7 cellular contexts compared by ENCODE assay signal in the genomic region with DNA sequence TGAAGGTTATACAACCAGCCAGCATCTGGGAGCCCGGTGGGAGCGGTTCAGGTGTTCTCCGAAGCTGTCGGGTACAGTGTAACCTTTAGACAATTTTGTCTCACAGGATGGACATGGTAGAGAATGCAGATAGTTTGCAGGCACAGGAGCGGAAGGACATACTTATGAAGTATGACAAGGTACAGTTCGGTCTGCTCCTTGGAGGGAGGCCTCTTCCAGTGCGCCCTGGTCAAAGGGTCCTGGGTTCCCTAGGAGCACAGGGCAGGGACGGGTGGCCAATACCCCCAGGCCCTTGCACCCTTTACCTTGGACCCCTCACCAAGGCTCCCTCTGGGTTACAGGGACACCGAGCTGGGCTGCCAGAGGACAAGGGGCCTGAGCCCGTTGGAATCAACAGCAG. TPM values are rescaled to one million over a fixed set of nuclear protein-coding genes. Genes with fewer than 3 reads are reported as not detected.
DNase-seq lines count a peak whose midpoint lies in the region; ATAC-seq and TF ChIP-seq lines count a peak whose summit lies in the region.
"Not testable (repeated sequence)": the region's sequence is repeated elsewhere in the genome, so short reads cannot be mapped to it uniquely, and the experiment has no call there.
"Had no signal": no experiment of that assay in that cellular context is flagged by ENCODE, and none has a peak within 500 bp of the region (broad histone marks: within the 10 kb centered on the region; RNA-seq: fewer than 3 reads in every experiment).

No MANE protein-coding gene starts in this region.

- not testable (repeated sequence) for H4K8ac ChIP-seq in mesenchymal stem cell (ENCODE audit: low read length)

- H3K4ac ChIP-seq in mesenchymal stem cell (ENCODE audit: low read depth in 1 of 2, low read length in 2 of 2) = not testable (repeated sequence)

- H2AFZ ChIP-seq in mesenchymal stem cell (ENCODE audit: low read depth, low read length) = not testable (repeated sequence)

- H3K9ac ChIP-seq in mesenchymal stem cell (ENCODE audit: low read length) = not testable (repeated sequence)

- H3K79me1 ChIP-seq in mesenchymal stem cell (replicated peaks; ENCODE audit: low read length, poor library complexity, severe bottlenecking) = not testable (repeated sequence)

- intact Hi-C loops in esophagus muscularis mucosa (cut with DNase I); prostate gland (cut with DNase I): not testable (repeated sequence)

- H2BK12ac ChIP-seq in mesenchymal stem cell (ENCODE audit: low read length in 2 of 2) = not testable (repeated sequence)

- not testable (repeated sequence) for H3K36me3 ChIP-seq in esophagus muscularis mucosa; mesenchymal stem cell (ENCODE audit: control insufficient read depth in 1 of 2, insufficient read depth in 2 of 2, low read depth in 1 of 2, low read length in 2 of 2); prostate gland

- not testable (repeated sequence) for H4K91ac ChIP-seq in mesenchymal stem cell (ENCODE audit: low read length)

- H3K4me1 Mint-ChIP-seq in activated CD4-positive, alpha-beta T cell treated with anti-CD3 and anti-CD28 coated beads, Interleukin-2, amount 10 ng/mL, durations not matched to agents 7 days and 5 days = not testable (repeated sequence)

- peak; percentile 1 for DNase-seq in activated CD4-positive, alpha-beta T cell treated with anti-CD3 and anti-CD28 coated beads, Interleukin-2, amount 10 ng/mL, durations not matched to agents 7 days and 5 days
- peak; percentile 72 for DNase-seq in esophagus muscularis mucosa (ENCODE audit: extremely low spot score)
- DNase-seq in left lobe of liver (ENCODE audit: low spot score) = peak; percentile 28
- not testable (repeated sequence) for DNase-seq in mesenchymal stem cell
- DNase-seq in prostate gland (ENCODE audit: low spot score) = peak; percentile 2

- POLR2A ChIA-PET in activated CD4-positive, alpha-beta T cell treated with anti-CD3 and anti-CD28 coated beads, Interleukin-2, amount 10 ng/mL, durations not matched to agents 7 days and 5 days (lab: Charles Lee) = not testable (repeated sequence)

- H3K9me3 ChIP-seq in esophagus muscularis mucosa; mesenchymal stem cell (ENCODE audit: control insufficient read depth, low read length); prostate gland: not testable (repeated sequence)

- WGBS in esophagus muscularis mucosa = 81% methylated on average over 9 of the region's 10 CpGs
- 93% methylated on average over 10 of the region's 10 CpGs for WGBS in mesenchymal stem cell
- 92% methylated on average over 10 of the region's 10 CpGs for WGBS in prostate gland

- H3K27me3 ChIP-seq in esophagus muscularis mucosa (peaks cover 0 to 22% (median 0%) of the 10 kb centered on the region in 4 donors), mesenchymal stem cell (ENCODE audit: control insufficient read depth in 1 of 2, insufficient read depth in 1 of 2, low read length in 2 of 2) (peaks cover 3 to 24% of the 10 kb centered on the region in 2 experiments)
- not testable (repeated sequence) for H3K27me3 ChIP-seq in prostate gland (replicated peaks; ENCODE audit: insufficient read depth)

- not testable (repeated sequence) for H3K9me3 Mint-ChIP-seq in activated CD4-positive, alpha-beta T cell treated with anti-CD3 and anti-CD28 coated beads, Interleukin-2, amount 10 ng/mL, durations not matched to agents 7 days and 5 days

- not testable (repeated sequence) for H3K18ac ChIP-seq in mesenchymal stem cell (ENCODE audit: low read depth in 1 of 2, low read length in 2 of 2)

- not testable (repeated sequence) for H2BK5ac ChIP-seq in mesenchymal stem cell (ENCODE audit: low read depth, low read length, poor library complexity, severe bottlenecking)

- not testable (repeated sequence) for H2AK5ac ChIP-seq in mesenchymal stem cell (ENCODE audit: low read length, severe bottlenecking)

- not testable (repeated sequence) for TF ChIP-seq EP300 in esophagus muscularis mucosa (IDR thresholded peaks at IDR 0.05)

- TF ChIP-seq CTCF in esophagus muscularis mucosa (IDR thresholded peaks at IDR 0.05); prostate gland (IDR thresholded peaks at IDR 0.05): not testable (repeated sequence)

- H3K4me3 ChIP-seq in esophagus muscularis mucosa; mesenchymal stem cell (ENCODE audit: insufficient read depth in 1 of 2, low read depth in 1 of 2, low read length in 2 of 2); prostate gland: not testable (repeated sequence)

- H3K4me2 ChIP-seq in mesenchymal stem cell (ENCODE audit: low read length, poor library complexity, severe bottlenecking) = not testable (repeated sequence)

- H3K36me3 Mint-ChIP-seq in activated CD4-positive, alpha-beta T cell treated with anti-CD3 and anti-CD28 coated beads, Interleukin-2, amount 10 ng/mL, durations not matched to agents 7 days and 5 days (ENCODE audit: low read depth) = not testable (repeated sequence)

- CTCF ChIA-PET in activated CD4-positive, alpha-beta T cell treated with anti-CD3 and anti-CD28 coated beads, Interleukin-2, amount 10 ng/mL, durations not matched to agents 7 days and 5 days (lab: Charles Lee) = not testable (repeated sequence)

- not testable (repeated sequence) for H2BK120ac ChIP-seq in mesenchymal stem cell (ENCODE audit: low read depth, low read length)

- not testable (repeated sequence) for H3K27ac Mint-ChIP-seq in activated CD4-positive, alpha-beta T cell treated with anti-CD3 and anti-CD28 coated beads, Interleukin-2, amount 10 ng/mL, durations not matched to agents 7 days and 5 days

- ATAC-seq in left lobe of liver = not testable (repeated sequence)

- not testable (repeated sequence) for H3K27ac ChIP-seq in esophagus muscularis mucosa (replicated peaks in 1 of 4); mesenchymal stem cell (ENCODE audit: low read length, poor library complexity, severe bottlenecking); prostate gland

- not testable (repeated sequence) for H3K27me3 Mint-ChIP-seq in activated CD4-positive, alpha-beta T cell treated with anti-CD3 and anti-CD28 coated beads, Interleukin-2, amount 10 ng/mL, durations not matched to agents 7 days and 5 days

- not testable (repeated sequence) for H3K4me1 ChIP-seq in esophagus muscularis mucosa; mesenchymal stem cell (ENCODE audit: control insufficient read depth, insufficient read depth, low read depth, low read length); prostate gland (replicated peaks)

- TF ChIP-seq POLR2A in esophagus muscularis mucosa (IDR thresholded peaks at IDR 0.05; ENCODE audit: low read depth); prostate gland (IDR thresholded peaks at IDR 0.05): not testable (repeated sequence)

- peak overlapping the region; percentile 5 for H2BK15ac ChIP-seq in mesenchymal stem cell (ENCODE audit: low read depth, poor library complexity, severe bottlenecking)

- not testable (repeated sequence) for H3K14ac ChIP-seq in mesenchymal stem cell (ENCODE audit: low read length in 2 of 2)

- H3K23ac ChIP-seq in mesenchymal stem cell (ENCODE audit: low read length in 2 of 2) = not testable (repeated sequence)

- not testable (repeated sequence) for H3K4me3 Mint-ChIP-seq in activated CD4-positive, alpha-beta T cell treated with anti-CD3 and anti-CD28 coated beads, Interleukin-2, amount 10 ng/mL, durations not matched to agents 7 days and 5 days

RNA-seq across cellular contexts. Expression of gene USP6, which starts 14.4 kb away (rescaled TPM):
- total RNA-seq in activated CD4-positive, alpha-beta T cell treated with anti-CD3 and anti-CD28 coated beads, Interleukin-2, amount 10 ng/mL, durations not matched to agents 7 days and 5 days = under 1 TPM; 0.05 to 0.06 TPM
- 1 to 10 TPM in 1 of 4 donors, under 1 TPM in 2, not detected in 1; 0.06 to 2.9 (median 0.33) TPM for total RNA-seq in esophagus muscularis mucosa
- 0.08 TPM for total RNA-seq in left lobe of liver
- polyA plus RNA-seq in mesenchymal stem cell (2013, experiment 1 of 2) = not detected
- not detected for polyA plus RNA-seq in mesenchymal stem cell (2013, experiment 2 of 2)
- 1 to 10 TPM; 1.4 to 6.8 TPM for total RNA-seq in prostate gland
- total RNA-seq: CD4-positive, CD25-positive, alpha-beta regulatory T cell had no signal
- polyA plus RNA-seq: AG04450 had no signal

RNA-seq across cellular contexts. Expression of gene ZNF232, which starts 18.6 kb away (rescaled TPM):
- 10 to 100 TPM in 1 of 2 experiments, 1 to 10 TPM in 1; 9.3 to 12.0 TPM for total RNA-seq in activated CD4-positive, alpha-beta T cell treated with anti-CD3 and anti-CD28 coated beads, Interleukin-2, amount 10 ng/mL, durations not matched to agents 7 days and 5 days
- total RNA-seq in esophagus muscularis mucosa (10 to 100 TPM in 2 of 4 donors, 1 to 10 TPM in 2; 8.4 to 12.5 (median 10.8) TPM), left lobe of liver (5.3 TPM), prostate gland (10 to 100 TPM; 14.3 TPM)
- 6.5 TPM for polyA plus RNA-seq in mesenchymal stem cell (2013, experiment 1 of 2)
- 6.0 TPM for polyA plus RNA-seq in mesenchymal stem cell (2013, experiment 2 of 2)

RNA-seq across cellular contexts. Expression of gene ZFP3, which starts 52.0 kb away (rescaled TPM):
- 1 to 10 TPM; 6.5 to 7.5 TPM for total RNA-seq in activated CD4-positive, alpha-beta T cell treated with anti-CD3 and anti-CD28 coated beads, Interleukin-2, amount 10 ng/mL, durations not matched to agents 7 days and 5 days
- total RNA-seq in esophagus muscularis mucosa (1 to 10 TPM; 4.1 to 6.2 (median 5.3) TPM), left lobe of liver (0.83 TPM), prostate gland (1 to 10 TPM; 5.4 to 8.5 TPM)
- polyA plus RNA-seq in mesenchymal stem cell (2013, experiment 1 of 2) = not detected
- not detected for polyA plus RNA-seq in mesenchymal stem cell (2013, experiment 2 of 2)
